1 cellular context compared by ENCODE assay signal in genomic region chr3:182683335-182684257, GRCh38.
TF ChIP-seq lines count a peak whose summit lies in the region.

No MANE protein-coding gene starts in this region.

TF ChIP-seq in K562, 482 proteins besides CTCF, POLR2A, EP300 and RAD21 (continued from another document):
- peak; percentile 83 for TF ChIP-seq DEAF1 (CRISPR knock-in tag; IDR thresholded peaks at IDR 0.05)
- TF ChIP-seq FOXK2 (conservative IDR thresholded peaks at IDR 0.05 in 1 of 2, IDR thresholded peaks at IDR 0.05 in 1 of 2; ENCODE audit: low read depth in 2 of 2) = 0 out of 4 replicates have a peak, but pooled peaks of 1 of the 2 experiments have one; percentile 42
- no peak for TF ChIP-seq HMGXB4 (CRISPR knock-in tag; IDR thresholded peaks at IDR 0.05)
- TF ChIP-seq ZNF263 (CRISPR knock-in tag; IDR thresholded peaks at IDR 0.05; ENCODE audit: borderline replicate concordance) = no peak
TF ChIP-seq in K562: peak in this region for 9.
